Comparison of ENCODE assay signal across 6 cellular contexts in the genomic region with DNA sequence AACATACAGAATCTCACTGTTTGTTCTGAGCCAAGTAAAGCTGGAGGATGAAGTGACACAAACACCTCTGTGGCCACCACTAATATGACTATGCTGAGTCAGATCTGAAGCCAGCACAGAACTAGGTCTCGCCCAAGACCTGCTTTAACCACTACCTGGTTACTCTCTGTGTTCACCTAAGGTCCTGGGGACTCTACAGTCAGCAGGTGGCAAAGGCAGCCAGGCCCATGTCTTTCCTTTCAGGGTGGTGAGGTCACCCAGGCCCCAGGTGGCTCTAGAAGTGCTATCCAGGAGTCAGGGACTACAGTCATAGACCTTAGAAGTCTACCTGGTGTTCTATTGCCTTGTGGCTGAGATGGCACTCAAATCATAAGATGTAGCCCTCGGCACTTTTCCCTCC.
"Had no signal": no experiment of that assay in that cellular context is flagged by ENCODE, and none has a peak within 500 bp of the region (broad histone marks: within the 10 kb centered on the region; RNA-seq: fewer than 3 reads in every experiment).

No MANE protein-coding gene starts in this region.

- H3K27me3 Mint-ChIP-seq: IgD-negative memory B cell had no signal

- H3K4me3 Mint-ChIP-seq: GM23338, H9, IgD-negative memory B cell had no signal

- H3K4me3 ChIP-seq: GM23338 had no signal

- H3K4me1 Mint-ChIP-seq: GM23338, H9 had no signal

- H3K36me3 Mint-ChIP-seq: IgD-negative memory B cell had no signal

- H3K27ac ChIP-seq: HL-60 had no signal

- H3K9me3 Mint-ChIP-seq: GM23338, H9 had no signal

- ATAC-seq: GM23338, HepG2 had no signal

- DNase-seq: H9, HCEC 1CT had no signal

- H3K27ac Mint-ChIP-seq: GM23338, H9, IgD-negative memory B cell had no signal
